In genomic region chr4:16897991-16898827, GRCh38 we compare ENCODE assay signal across 8 cellular contexts. TPM values are rescaled to one million over a fixed set of nuclear protein-coding genes. Genes with fewer than 3 reads are reported as not detected.
DNase-seq lines count a peak whose midpoint lies in the region; ATAC-seq lines count a peak whose summit lies in the region.

Gene LDB2, minus strand, starts transcription at chr4:16898645.

- 4% methylated on average over 18 of the region's 18 CpGs for WGBS in right cardiac atrium

- no peaks in the 10 kb centered on the region for H3K36me3 Mint-ChIP-seq in stimulated activated memory B cell treated with anti-CD40 and anti-IgM and Interleukin-4, amounts not matched to agents 10 μg/mL and 1 μg/mL and 100 μg/mL, for 72 hours

- no peak within 1 kb of the TSS for H3K4me3 Mint-ChIP-seq in stimulated activated memory B cell treated with anti-CD40 and anti-IgM and Interleukin-4, amounts not matched to agents 10 μg/mL and 1 μg/mL and 100 μg/mL, for 72 hours

- ATAC-seq in right cardiac atrium (peak; percentile 93 to 94), HG03097 (IDR thresholded peaks at IDR 0.05; ENCODE audit: low FRiP score, unreplicated experiment) (no peak), GM19023 (IDR thresholded peaks at IDR 0.05; ENCODE audit: unreplicated experiment) (no peak)
- ATAC-seq in stimulated activated memory B cell treated with anti-CD40 and anti-IgM and Interleukin-4, amounts not matched to agents 10 μg/mL and 1 μg/mL and 100 μg/mL, for 72 hours: no peak

- peaks cover 1% of the 10 kb centered on the region for H3K4me1 ChIP-seq in right cardiac atrium (ENCODE audit: control insufficient read depth, insufficient read depth, low read length)

- intact Hi-C loops in right cardiac atrium (cut with DNase I): no loop called here

- no peaks in the 10 kb centered on the region for H3K27me3 Mint-ChIP-seq in stimulated activated memory B cell treated with anti-CD40 and anti-IgM and Interleukin-4, amounts not matched to agents 10 μg/mL and 1 μg/mL and 100 μg/mL, for 72 hours

- H3K27ac ChIP-seq in right cardiac atrium (ENCODE audit: low read length): peak within 1 kb of the TSS; percentile 95

- no peaks in the 10 kb centered on the region for H3K9me3 ChIP-seq in right cardiac atrium (ENCODE audit: control insufficient read depth, low read length)

- no peaks in the 10 kb centered on the region for H3K4me1 Mint-ChIP-seq in stimulated activated memory B cell treated with anti-CD40 and anti-IgM and Interleukin-4, amounts not matched to agents 10 μg/mL and 1 μg/mL and 100 μg/mL, for 72 hours

- DNase-seq in Daoy (ENCODE audit: low read depth) (peak; percentile 5), amniotic epithelial cell (ENCODE audit: low read depth) (peak; percentile 37), right cardiac atrium (peak; percentile 74 to 91 (median 90)), pons (ENCODE audit: low spot score) (peak; percentile 37), NCI-H2081 treated with DMSO at 0.1 percent for 48 hours (lab: John Stamatoyannopoulos, UW) (no peak)

- no peaks in the 10 kb centered on the region for H3K9me3 Mint-ChIP-seq in stimulated activated memory B cell treated with anti-CD40 and anti-IgM and Interleukin-4, amounts not matched to agents 10 μg/mL and 1 μg/mL and 100 μg/mL, for 72 hours

- no peak within 1 kb of the TSS for H3K27ac Mint-ChIP-seq in stimulated activated memory B cell treated with anti-CD40 and anti-IgM and Interleukin-4, amounts not matched to agents 10 μg/mL and 1 μg/mL and 100 μg/mL, for 72 hours

- no peaks in the 10 kb centered on the region for H3K27me3 ChIP-seq in right cardiac atrium (ENCODE audit: control insufficient read depth, insufficient read depth)

- H3K4me3 ChIP-seq in right cardiac atrium (ENCODE audit: low read length): peak within 1 kb of the TSS; percentile 73

RNA-seq across cellular contexts. Expression of gene LDB2, which starts in this region (rescaled TPM):
- total RNA-seq in Daoy (2014; rRNA removed; shearing (Covaris generic)): 0.74 and 4.6 TPM in 2 replicates
- 10 to 100 TPM; 45.4 to 70.6 (median 56.8) TPM for total RNA-seq in right cardiac atrium
- polyA plus RNA-seq in right cardiac atrium: 41.0 TPM

Comparison
In these comparisons a context has a peak if more than half of its experiments do, and no peak if none do; other contexts are left out.
1. ATAC-seq: peak in right cardiac atrium (2 of 2); none in stimulated activated memory B cell treated with anti-CD40 and anti-IgM and Interleukin-4, amounts not matched to agents 10 μg/mL and 1 μg/mL and 100 μg/mL, for 72 hours (single experiment), HG03097 (single experiment) and GM19023 (single experiment).